In genomic region chr2:24682357-24682756, GRCh38 we compare ENCODE assay signal across 16 cellular contexts.
DNase-seq lines count a peak whose midpoint lies in the region; FAIRE-seq and TF ChIP-seq lines count a peak whose summit lies in the region.
"Had no signal": no experiment of that assay in that cellular context is flagged by ENCODE, and none has a peak within 500 bp of the region (broad histone marks: within the 10 kb centered on the region; RNA-seq: fewer than 3 reads in every experiment).

No MANE protein-coding gene starts in this region.

- H3K27me3 Mint-ChIP-seq in chondrocyte (ENCODE audit: low read depth) (no peaks in the 10 kb centered on the region), nephron (ENCODE audit: low read depth) (no peaks in the 10 kb centered on the region)

- no peaks in the 10 kb centered on the region for H3K27me3 ChIP-seq in SK-N-SH (ENCODE audit: insufficient read depth)

- POLR2A ChIA-PET in SK-N-SH (lab: Yijun Ruan, JAX): no interaction called here

- peak overlapping the region; percentile 20; the same call in 1 of the 2 replicates for H2AFZ ChIP-seq in SK-N-SH (ENCODE audit: low read depth)

- H3K79me2 ChIP-seq in SK-N-SH (ENCODE audit: insufficient read depth): no peaks in the 10 kb centered on the region

- CTCF ChIA-PET in SK-N-SH (lab: Yijun Ruan, JAX): interaction anchor here (2.2 kb wide), 1 partner anchor 145 kb away, joined by 6 read pairs; no protein-coding TSS in a partner anchor

- no peak overlapping the region for H3K4me2 ChIP-seq in SK-N-SH

- TF ChIP-seq RAD21 in SK-N-SH (IDR thresholded peaks at IDR 0.05; ENCODE audit: low read length): no peak

- H3K9me3 Mint-ChIP-seq in chondrocyte (ENCODE audit: low read depth) (peaks cover 4% of the 10 kb centered on the region), nephron (no peaks in the 10 kb centered on the region)
- H3K9me3 Mint-ChIP-seq: H9 had no signal

- peaks cover 12% of the 10 kb centered on the region for H3K36me3 Mint-ChIP-seq in chondrocyte (ENCODE audit: low read depth)
- peaks cover 44% of the 10 kb centered on the region for H3K36me3 Mint-ChIP-seq in nephron (ENCODE audit: low read depth)

- no peak overlapping the region for H3K9ac ChIP-seq in SK-N-SH

- no peaks in the 10 kb centered on the region for H3K9me2 ChIP-seq in SK-N-SH

- H3K4me3 ChIP-seq in SK-N-SH (ENCODE audit: low read depth in 2 of 2, low read length in 1 of 2): no peak overlapping the region

- no peak for TF ChIP-seq EP300 in SK-N-SH (IDR thresholded peaks at IDR 0.05; ENCODE audit: borderline replicate concordance in 1 of 2, low read depth in 1 of 2, low read length in 1 of 2)

- H3K9me3 ChIP-seq in SK-N-SH: no peaks in the 10 kb centered on the region

- no peak overlapping the region for H3K27ac ChIP-seq in SK-N-SH (ENCODE audit: low read depth in 2 of 2, low read length in 1 of 2)

- no peaks in the 10 kb centered on the region for H3F3A ChIP-seq in SK-N-SH (replicated peaks; ENCODE audit: insufficient read depth)

- WGBS in SK-N-SH (ENCODE audit: low lambda C conversion rate): 78% methylated on average over 6 of the region's 6 CpGs

- TF ChIP-seq CTCF in SK-N-SH (IDR thresholded peaks at IDR 0.05) (no peak), chondrocyte (IDR thresholded peaks at IDR 0.05) (no peak), nephron (IDR thresholded peaks at IDR 0.05; ENCODE audit: unreplicated experiment in 3 of 3) (no peak)

- no peak for DNase-seq in H54 (ENCODE audit: insufficient read length, low spot score)
- no peak for DNase-seq in SK-N-SH
- DNase-seq in chondrocyte (ENCODE audit: low spot score): no peak
- no peak for DNase-seq in NCI-H345 treated with DMSO at 0.1 percent for 48 hours (lab: John Stamatoyannopoulos, UW; ENCODE audit: unreplicated experiment)
- no peak for DNase-seq in activated CD4-positive, alpha-beta T cell treated with anti-CD3 and anti-CD28 coated beads for 4 hours
- no peak for DNase-seq in activated CD4-positive, alpha-beta T cell treated with anti-CD3 and anti-CD28 coated beads, Interleukin-2, amount 50 U/mL, for 1 hour
- DNase-seq in ureter (ENCODE audit: low spot score): no peak
- DNase-seq: DND-41, GDM1, H9, NCI-H1092 treated with DMSO at 0.1 percent for 48 hours, NCI-H1694, NCI-H2081 treated with DMSO at 0.1 percent for 48 hours, NCI-H748 treated with DMSO at 0.1 percent for 48 hours had no signal

- no peak for TF ChIP-seq POLR2A in H54 (IDR thresholded peaks at IDR 0.05; ENCODE audit: low read depth, low read length)

- peak; percentile 6 for FAIRE-seq in H54 (lab: Jason Lieb, UNC)

- H3K4me3 Mint-ChIP-seq in chondrocyte (ENCODE audit: unreplicated experiment) (no peak overlapping the region), nephron (no peak overlapping the region)
- H3K4me3 Mint-ChIP-seq: CD14-positive monocyte, H9 had no signal

- H3K4me1 ChIP-seq in SK-N-SH (ENCODE audit: control insufficient read depth in 1 of 2, insufficient read depth in 2 of 2, low read depth in 1 of 2, low read length in 1 of 2): peaks cover 0 to 7% of the 10 kb centered on the region in 2 experiments; a peak in 2 of 4 replicates

- H3K36me3 ChIP-seq in SK-N-SH (replicated peaks in 1 of 2; ENCODE audit: control insufficient read depth in 1 of 2, insufficient read depth in 2 of 2, low read length in 1 of 2): peaks cover 3 to 10% of the 10 kb centered on the region in 2 experiments

- H4K20me1 ChIP-seq in SK-N-SH (ENCODE audit: insufficient read depth): no peaks in the 10 kb centered on the region

- peaks cover 14% of the 10 kb centered on the region for H3K4me1 Mint-ChIP-seq in chondrocyte (ENCODE audit: low read depth)
- peaks cover 13% of the 10 kb centered on the region for H3K4me1 Mint-ChIP-seq in nephron
- H3K4me1 Mint-ChIP-seq: CD14-positive monocyte, H9 had no signal

- H3K27ac Mint-ChIP-seq in chondrocyte (ENCODE audit: unreplicated experiment) (peak overlapping the region; percentile 84), nephron (peak overlapping the region; percentile 19 to 49 (median 41))
- H3K27ac Mint-ChIP-seq: CD14-positive monocyte, H9 had no signal

TF ChIP-seq in SK-N-SH, 30 proteins besides CTCF, POLR2A, EP300 and RAD21:
- TF ChIP-seq RFX5 (IDR thresholded peaks at IDR 0.05; ENCODE audit: low read length) (no peak), YY1 (IDR thresholded peaks at IDR 0.05; ENCODE audit: low read depth) (no peak), MAX (IDR thresholded peaks at IDR 0.05; ENCODE audit: low read depth) (no peak), RCOR1 (IDR thresholded peaks at IDR 0.05; ENCODE audit: low read length) (no peak), TEAD4 (IDR thresholded peaks at IDR 0.05; ENCODE audit: borderline replicate concordance, insufficient read depth) (no peak), TAF1 (IDR thresholded peaks at IDR 0.05; ENCODE audit: borderline replicate concordance, low read depth, low read length) (no peak), POLR2AphosphoS5 (IDR thresholded peaks at IDR 0.05; ENCODE audit: low read depth, low read length) (no peak)
- TF ChIP-seq, protein P1, sequence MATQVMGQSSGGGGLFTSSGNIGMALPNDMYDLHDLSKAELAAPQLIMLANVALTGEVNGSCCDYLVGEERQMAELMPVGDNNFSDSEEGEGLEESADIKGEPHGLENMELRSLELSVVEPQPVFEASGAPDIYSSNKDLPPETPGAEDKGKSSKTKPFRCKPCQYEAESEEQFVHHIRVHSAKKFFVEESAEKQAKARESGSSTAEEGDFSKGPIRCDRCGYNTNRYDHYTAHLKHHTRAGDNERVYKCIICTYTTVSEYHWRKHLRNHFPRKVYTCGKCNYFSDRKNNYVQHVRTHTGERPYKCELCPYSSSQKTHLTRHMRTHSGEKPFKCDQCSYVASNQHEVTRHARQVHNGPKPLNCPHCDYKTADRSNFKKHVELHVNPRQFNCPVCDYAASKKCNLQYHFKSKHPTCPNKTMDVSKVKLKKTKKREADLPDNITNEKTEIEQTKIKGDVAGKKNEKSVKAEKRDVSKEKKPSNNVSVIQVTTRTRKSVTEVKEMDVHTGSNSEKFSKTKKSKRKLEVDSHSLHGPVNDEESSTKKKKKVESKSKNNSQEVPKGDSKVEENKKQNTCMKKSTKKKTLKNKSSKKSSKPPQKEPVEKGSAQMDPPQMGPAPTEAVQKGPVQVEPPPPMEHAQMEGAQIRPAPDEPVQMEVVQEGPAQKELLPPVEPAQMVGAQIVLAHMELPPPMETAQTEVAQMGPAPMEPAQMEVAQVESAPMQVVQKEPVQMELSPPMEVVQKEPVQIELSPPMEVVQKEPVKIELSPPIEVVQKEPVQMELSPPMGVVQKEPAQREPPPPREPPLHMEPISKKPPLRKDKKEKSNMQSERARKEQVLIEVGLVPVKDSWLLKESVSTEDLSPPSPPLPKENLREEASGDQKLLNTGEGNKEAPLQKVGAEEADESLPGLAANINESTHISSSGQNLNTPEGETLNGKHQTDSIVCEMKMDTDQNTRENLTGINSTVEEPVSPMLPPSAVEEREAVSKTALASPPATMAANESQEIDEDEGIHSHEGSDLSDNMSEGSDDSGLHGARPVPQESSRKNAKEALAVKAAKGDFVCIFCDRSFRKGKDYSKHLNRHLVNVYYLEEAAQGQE (IDR thresholded peaks at IDR 0.05; ENCODE audit: low read depth, low read length): no peak
